In the genomic region with DNA sequence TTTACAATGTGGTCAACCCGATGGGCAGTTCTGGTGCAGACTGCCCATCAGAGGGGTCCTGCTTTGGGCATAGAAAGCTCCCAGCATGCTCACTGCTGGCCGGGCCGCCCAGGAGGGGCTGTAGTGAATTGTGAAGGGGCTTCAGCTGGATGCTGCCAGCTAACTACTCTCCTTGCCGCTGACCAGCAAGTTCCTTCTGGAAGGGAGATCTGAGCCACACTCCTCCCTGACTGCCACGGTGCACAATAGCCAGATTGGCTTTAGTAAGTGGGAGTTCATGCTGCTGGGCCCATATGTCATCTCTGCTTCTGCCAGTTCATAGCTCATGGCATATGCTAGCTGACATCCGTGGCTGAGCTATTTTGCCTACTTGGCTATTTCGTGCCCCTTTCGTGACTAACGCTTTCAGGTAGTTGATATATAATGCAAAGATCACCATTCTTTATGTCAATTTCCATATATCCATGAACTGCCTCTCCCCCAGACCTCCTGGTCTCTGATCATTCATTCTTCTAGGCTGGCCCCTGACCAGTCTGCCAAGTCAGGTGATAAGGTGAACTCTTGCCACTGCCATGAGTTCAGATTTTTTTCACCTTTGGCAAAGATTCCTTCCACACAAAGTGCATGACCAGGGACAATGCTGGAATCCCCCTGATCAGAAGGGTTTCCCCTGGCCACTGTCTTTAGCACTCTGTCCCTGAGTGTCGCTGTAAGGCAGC, we compare ENCODE assay signal across 20 cellular contexts. TPM values are rescaled to one million over a fixed set of nuclear protein-coding genes. Genes with fewer than 3 reads are reported as not detected.
DNase-seq lines count a peak whose midpoint lies in the region; TF ChIP-seq lines count a peak whose summit lies in the region.
"Had no signal": no experiment of that assay in that cellular context is flagged by ENCODE, and none has a peak within 500 bp of the region (broad histone marks: within the 10 kb centered on the region; RNA-seq: fewer than 3 reads in every experiment).

No MANE protein-coding gene starts in this region.

- intact Hi-C loops in activated CD4-positive, alpha-beta memory T cell treated with anti-CD3 and anti-CD28 coated beads for 36 hours (cut with micrococcal nuclease) = no loop called here
- intact Hi-C loops in transverse colon (cut with DNase I; ENCODE audit: low total_unique reads) = no loop called here

- H3K36me3 Mint-ChIP-seq in brain (no peaks in the 10 kb centered on the region), glutamatergic neuron (ENCODE audit: unreplicated experiment) (no peaks in the 10 kb centered on the region)
- H3K36me3 Mint-ChIP-seq in activated CD4-positive, alpha-beta memory T cell treated with anti-CD3 and anti-CD28 coated beads for 36 hours = no peaks in the 10 kb centered on the region

- H3K4me3 Mint-ChIP-seq in brain (no peak overlapping the region), glutamatergic neuron (ENCODE audit: unreplicated experiment) (peak overlapping the region; percentile 34)
- no peak overlapping the region for H3K4me3 Mint-ChIP-seq in activated CD4-positive, alpha-beta memory T cell treated with anti-CD3 and anti-CD28 coated beads for 36 hours
- H3K4me3 Mint-ChIP-seq: GM23338 had no signal

- CTCF ChIA-PET in activated CD4-positive, alpha-beta memory T cell treated with anti-CD3 and anti-CD28 coated beads for 36 hours (lab: Charles Lee) = interaction anchor here (0.9 kb wide), 1 partner anchor 264 kb away, joined by 3 read pairs; no protein-coding TSS in a partner anchor

- H3K27ac ChIP-seq in transverse colon = no peak overlapping the region
- H3K27ac ChIP-seq: C4-2B, KMS-11, RWPE1, SJSA1 had no signal

- no peaks in the 10 kb centered on the region for H3K9me3 ChIP-seq in transverse colon
- H3K9me3 ChIP-seq: SJSA1 had no signal

- TF ChIP-seq POLR2A in transverse colon (IDR thresholded peaks at IDR 0.05) = no peak

- H3K36me3 ChIP-seq in transverse colon = no peaks in the 10 kb centered on the region
- H3K36me3 ChIP-seq: SJSA1 had no signal

- DNase-seq in DMS 273 treated with DMSO at 0.1 percent for 48 hours (lab: John Stamatoyannopoulos, UW) (peak; percentile 89), NCI-H446 (lab: John Stamatoyannopoulos, UW) (peak; percentile 44 to 85), glutamatergic neuron (no peak), transverse colon (no peak), foreskin fibroblast (no peak)
- DNase-seq in activated CD4-positive, alpha-beta memory T cell treated with anti-CD3 and anti-CD28 coated beads for 36 hours = no peak
- no peak for DNase-seq in stimulated activated CD4-positive, alpha-beta T cell treated with anti-CD3 and anti-CD28 coated beads, Interleukin-4, amount 100 ng/mL, for 24 hours
- DNase-seq: DMS153, EL, NCI-H1048, NCI-H1436 treated with DMSO at 0.1 percent for 48 hours, NCI-H2081 treated with DMSO at 0.1 percent for 48 hours, NCI-H2227 treated with DMSO at 0.1 percent for 48 hours, PC-3 had no signal

- H3K4me3 ChIP-seq in transverse colon = no peak overlapping the region
- H3K4me3 ChIP-seq in foreskin fibroblast (ENCODE audit: low read depth in 1 of 2, low read length in 2 of 2) = no peak overlapping the region
- H3K4me3 ChIP-seq: GM23338, SJSA1 had no signal

- H3K9me3 Mint-ChIP-seq in brain (peaks cover 0 to 4% (median 0%) of the 10 kb centered on the region in 5 experiments), glutamatergic neuron (ENCODE audit: unreplicated experiment) (peaks cover 11% of the 10 kb centered on the region)
- no peaks in the 10 kb centered on the region for H3K9me3 Mint-ChIP-seq in activated CD4-positive, alpha-beta memory T cell treated with anti-CD3 and anti-CD28 coated beads for 36 hours
- H3K9me3 Mint-ChIP-seq: GM23338 had no signal

- in situ Hi-C loops in transverse colon (cut with MboI; ENCODE audit: low pct_ligation_motif_present in 1 of 4, low pct_unique_long_range_greater_than_20kb in 1 of 4, low sequenced_read_pairs in 3 of 4) = no loop called here

- H3K4me1 ChIP-seq in transverse colon = peaks cover 0 to 19% (median 0%) of the 10 kb centered on the region in 4 donors

- TF ChIP-seq CTCF in brain (conservative IDR thresholded peaks at IDR 0.05) (no peak), glutamatergic neuron (IDR thresholded peaks at IDR 0.05; ENCODE audit: partially characterized antibody, unreplicated experiment) (no peak), transverse colon (IDR thresholded peaks at IDR 0.05) (no peak), foreskin fibroblast (IDR thresholded peaks at IDR 0.05; ENCODE audit: low read depth, low read length) (no peak)

- H3K27me3 Mint-ChIP-seq in brain (peaks cover 6% of the 10 kb centered on the region), glutamatergic neuron (ENCODE audit: unreplicated experiment) (peaks cover 2% of the 10 kb centered on the region)
- H3K27me3 Mint-ChIP-seq in activated CD4-positive, alpha-beta memory T cell treated with anti-CD3 and anti-CD28 coated beads for 36 hours = peaks cover 2% of the 10 kb centered on the region

- POLR2A ChIA-PET in activated CD4-positive, alpha-beta memory T cell treated with anti-CD3 and anti-CD28 coated beads for 36 hours (lab: Charles Lee) = no interaction called here

- no peaks in the 10 kb centered on the region for H3K27me3 ChIP-seq in transverse colon
- H3K27me3 ChIP-seq: SJSA1 had no signal

- peaks cover 79% of the 10 kb centered on the region for H3K4me1 Mint-ChIP-seq in brain
- H3K4me1 Mint-ChIP-seq in glutamatergic neuron (ENCODE audit: low read depth, unreplicated experiment) = peaks cover 35% of the 10 kb centered on the region
- no peaks in the 10 kb centered on the region for H3K4me1 Mint-ChIP-seq in activated CD4-positive, alpha-beta memory T cell treated with anti-CD3 and anti-CD28 coated beads for 36 hours (ENCODE audit: low read depth)

- 89 to 92% methylated on average over 2 to 10 of the region's 10 CpGs for WGBS in transverse colon (ENCODE audit: low coverage in 1 of 2), 2 donors

- peak overlapping the region; percentile 39 to 93 (median 71) for H3K27ac Mint-ChIP-seq in brain
- peak overlapping the region; percentile 83 for H3K27ac Mint-ChIP-seq in glutamatergic neuron (ENCODE audit: unreplicated experiment)
- H3K27ac Mint-ChIP-seq in activated CD4-positive, alpha-beta memory T cell treated with anti-CD3 and anti-CD28 coated beads for 36 hours = no peak overlapping the region
- H3K27ac Mint-ChIP-seq: GM23338 had no signal

- TF ChIP-seq EP300 in transverse colon (IDR thresholded peaks at IDR 0.05; ENCODE audit: low read depth) = no peak

RNA-seq across cellular contexts. Expression of gene ROCK2, which starts 51.7 kb away (rescaled TPM):
- polyA plus RNA-seq in brain (ENCODE audit: insufficient read depth, low read depth, low replicate concordance) = 2.8 TPM
- total RNA-seq in glutamatergic neuron (ENCODE audit: unreplicated experiment) (34.6 TPM), transverse colon (10 to 100 TPM; 53.9 to 93.0 (median 74.7) TPM)
- 10 to 100 TPM; 16.6 to 19.2 TPM for total RNA-seq in activated CD4-positive, alpha-beta memory T cell treated with anti-CD3 and anti-CD28 coated beads for 36 hours

Comparison
In these comparisons a context has a peak if more than half of its experiments do, and no peak if none do; other contexts are left out.
1. DNase-seq: peak in DMS 273 treated with DMSO at 0.1 percent for 48 hours (single experiment) and NCI-H446 (2 of 2); none in glutamatergic neuron (single experiment), activated CD4-positive, alpha-beta memory T cell treated with anti-CD3 and anti-CD28 coated beads for 36 hours (single experiment), transverse colon (single experiment), foreskin fibroblast (0 of 2) and stimulated activated CD4-positive, alpha-beta T cell treated with anti-CD3 and anti-CD28 coated beads, Interleukin-4, amount 100 ng/mL, for 24 hours (single experiment).